Comparison of ENCODE assay signal across 9 cellular contexts in the genomic region with DNA sequence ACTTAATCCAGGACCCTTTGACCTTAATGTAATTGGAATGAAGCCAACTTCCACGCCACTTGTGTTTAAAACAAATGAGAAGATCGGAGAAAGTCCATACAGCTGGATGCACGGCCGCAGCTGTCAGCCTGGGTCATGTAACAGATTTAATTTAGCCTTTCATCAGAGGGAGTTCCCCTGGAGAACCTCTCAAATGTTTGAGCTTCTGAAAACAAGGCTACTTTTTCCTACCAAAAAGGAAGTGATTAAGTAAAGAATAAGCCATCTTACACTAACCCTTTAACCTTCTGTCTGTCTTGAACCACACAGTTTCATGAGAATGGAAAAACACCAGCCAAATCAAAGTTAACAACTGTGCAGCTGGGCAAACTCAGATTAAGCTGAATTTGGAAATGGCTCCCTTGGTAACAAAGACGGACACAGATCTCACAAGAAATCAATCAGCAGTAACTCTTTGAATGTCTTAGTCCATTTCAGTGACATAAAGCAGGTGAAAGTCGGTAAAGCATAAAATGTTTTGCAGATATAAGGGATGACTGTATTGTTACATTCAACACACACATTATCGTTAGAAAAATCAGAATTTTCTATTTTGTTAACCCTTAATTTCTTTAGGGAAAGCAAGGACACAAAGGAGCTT.
DNase-seq lines count a peak whose midpoint lies in the region; ATAC-seq and TF ChIP-seq lines count a peak whose summit lies in the region.
"Had no signal": no experiment of that assay in that cellular context is flagged by ENCODE, and none has a peak within 500 bp of the region (broad histone marks: within the 10 kb centered on the region; RNA-seq: fewer than 3 reads in every experiment).

No MANE protein-coding gene starts in this region.

- no peaks in the 10 kb centered on the region for H3K27me3 Mint-ChIP-seq in activated CD4-positive, alpha-beta T cell treated with anti-CD3 and anti-CD28 coated beads for 36 hours
- no peaks in the 10 kb centered on the region for H3K27me3 Mint-ChIP-seq in activated CD8-positive, alpha-beta T cell treated with anti-CD3 and anti-CD28 coated beads, Interleukin-2, amount 10 ng/mL, durations not matched to agents 7 days and 5 days (ENCODE audit: low read depth)
- no peaks in the 10 kb centered on the region for H3K27me3 Mint-ChIP-seq in naive thymus-derived CD4-positive, alpha-beta T cell

- intact Hi-C loops in activated CD4-positive, alpha-beta T cell treated with anti-CD3 and anti-CD28 coated beads for 36 hours (cut with DNase I, micrococcal nuclease), result loop anchor here (1.0 to 2.0 kb wide), 6 partner anchors 8 to 102 kb away; no protein-coding TSS in a partner anchor
- intact Hi-C loops in naive thymus-derived CD4-positive, alpha-beta T cell (cut with micrococcal nuclease), result loop anchor here (1.0 to 10.0 kb wide), 5 partner anchors 8 to 526 kb away; no protein-coding TSS in a partner anchor
- intact Hi-C loops in colonic mucosa (cut with DNase I), result loop anchor here (10.0 kb wide), 1 partner anchor 56 kb away; no protein-coding TSS in a partner anchor

- peaks cover 85% of the 10 kb centered on the region for H3K4me1 Mint-ChIP-seq in activated CD4-positive, alpha-beta T cell treated with anti-CD3 and anti-CD28 coated beads for 36 hours
- peaks cover 78% of the 10 kb centered on the region for H3K4me1 Mint-ChIP-seq in activated CD8-positive, alpha-beta T cell treated with anti-CD3 and anti-CD28 coated beads, Interleukin-2, amount 10 ng/mL, durations not matched to agents 7 days and 5 days (ENCODE audit: low read depth)
- peaks cover 59 to 100% (median 84%) of the 10 kb centered on the region in 7 donors for H3K4me1 Mint-ChIP-seq in naive thymus-derived CD4-positive, alpha-beta T cell

- H3K9me3 Mint-ChIP-seq in activated CD4-positive, alpha-beta T cell treated with anti-CD3 and anti-CD28 coated beads for 36 hours (ENCODE audit: low read depth), result no peaks in the 10 kb centered on the region
- H3K9me3 Mint-ChIP-seq in activated CD8-positive, alpha-beta T cell treated with anti-CD3 and anti-CD28 coated beads, Interleukin-2, amount 10 ng/mL, durations not matched to agents 7 days and 5 days (ENCODE audit: insufficient read depth), result no peaks in the 10 kb centered on the region
- no peaks in the 10 kb centered on the region for H3K9me3 Mint-ChIP-seq in naive thymus-derived CD4-positive, alpha-beta T cell

- H3K36me3 Mint-ChIP-seq in activated CD4-positive, alpha-beta T cell treated with anti-CD3 and anti-CD28 coated beads for 36 hours (ENCODE audit: low read depth), result peaks cover 53% of the 10 kb centered on the region
- peaks cover 72% of the 10 kb centered on the region for H3K36me3 Mint-ChIP-seq in activated CD8-positive, alpha-beta T cell treated with anti-CD3 and anti-CD28 coated beads, Interleukin-2, amount 10 ng/mL, durations not matched to agents 7 days and 5 days (ENCODE audit: low read depth)
- H3K36me3 Mint-ChIP-seq in naive thymus-derived CD4-positive, alpha-beta T cell, result peaks cover 0 to 41% (median 10%) of the 10 kb centered on the region in 5 donors

- in situ Hi-C loops in ACHN (cut with HindIII; ENCODE audit: low pct_ligation_motif_present, low pct_unique_long_range_greater_than_20kb, low sequenced_read_pairs), result no loop called here

- H3K27ac ChIP-seq in naive thymus-derived CD4-positive, alpha-beta T cell (ENCODE audit: low read depth, low read length), result peak overlapping the region; percentile 62
- no peak overlapping the region for H3K27ac ChIP-seq in colonic mucosa
- H3K27ac ChIP-seq: neutrophil had no signal

- POLR2A ChIA-PET in activated CD4-positive, alpha-beta T cell treated with anti-CD3 and anti-CD28 coated beads for 36 hours (lab: Charles Lee), result interaction anchor here (0.6 to 1.5 kb wide), 7 partner anchors 8 to 997 kb away, joined by 3 to 20 read pairs (median 4); no protein-coding TSS in a partner anchor
- POLR2A ChIA-PET in activated CD8-positive, alpha-beta T cell treated with anti-CD3 and anti-CD28 coated beads, Interleukin-2, amount 10 ng/mL, durations not matched to agents 7 days and 5 days (lab: Charles Lee), result interaction anchor here (12.9 kb wide), 1 partner anchor 11 kb away, joined by 221 read pairs; no protein-coding TSS in a partner anchor
- POLR2A ChIA-PET in naive thymus-derived CD4-positive, alpha-beta T cell (lab: Charles Lee), result interaction anchor here (0.9 to 3.5 kb wide), 7 partner anchors 8 to 1897 kb away, joined by 3 to 25 read pairs (median 6); no protein-coding TSS in a partner anchor

- H3K27ac Mint-ChIP-seq in activated CD4-positive, alpha-beta T cell treated with anti-CD3 and anti-CD28 coated beads for 36 hours, result peak overlapping the region; percentile 92
- H3K27ac Mint-ChIP-seq in activated CD8-positive, alpha-beta T cell treated with anti-CD3 and anti-CD28 coated beads, Interleukin-2, amount 10 ng/mL, durations not matched to agents 7 days and 5 days, result peak overlapping the region; percentile 83
- peak overlapping the region; percentile 78 to 92 (median 86) for H3K27ac Mint-ChIP-seq in naive thymus-derived CD4-positive, alpha-beta T cell

- no peak overlapping the region for H3K9ac ChIP-seq in colonic mucosa (ENCODE audit: low read depth in 2 of 2, low read length in 2 of 2)

- no peak for TF ChIP-seq CTCF in colonic mucosa (IDR thresholded peaks at IDR 0.05)

- ATAC-seq in activated CD4-positive, alpha-beta T cell treated with anti-CD3 and anti-CD28 coated beads for 36 hours, result peak; percentile 72
- peak; percentile 41 for ATAC-seq in HG03159 (IDR thresholded peaks at IDR 0.05; ENCODE audit: unreplicated experiment)
- ATAC-seq in activated CD8-positive, alpha-beta T cell treated with anti-CD3 and anti-CD28 coated beads, Interleukin-2, amount 10 ng/mL, durations not matched to agents 7 days and 5 days, result peak; percentile 62
- ATAC-seq in naive thymus-derived CD4-positive, alpha-beta T cell, result peak; percentile 56

- no peaks in the 10 kb centered on the region for H3K27me3 ChIP-seq in naive thymus-derived CD4-positive, alpha-beta T cell (ENCODE audit: control insufficient read depth in 2 of 2, insufficient read depth in 2 of 2, low read length in 2 of 2)
- no peaks in the 10 kb centered on the region for H3K27me3 ChIP-seq in colonic mucosa
- H3K27me3 ChIP-seq: neutrophil had no signal

- H3K4me1 ChIP-seq in naive thymus-derived CD4-positive, alpha-beta T cell (ENCODE audit: control insufficient read depth in 2 of 2, insufficient read depth in 2 of 2, low read length in 2 of 2), result peaks cover 44 to 61% of the 10 kb centered on the region in 2 donors
- peaks cover 7% of the 10 kb centered on the region for H3K4me1 ChIP-seq in colonic mucosa

- H3K9me3 ChIP-seq in naive thymus-derived CD4-positive, alpha-beta T cell (ENCODE audit: control insufficient read depth in 2 of 3, low read length in 3 of 3), result no peaks in the 10 kb centered on the region
- no peaks in the 10 kb centered on the region for H3K9me3 ChIP-seq in colonic mucosa
- H3K9me3 ChIP-seq: neutrophil had no signal

- no peaks in the 10 kb centered on the region for H3K36me3 ChIP-seq in naive thymus-derived CD4-positive, alpha-beta T cell (ENCODE audit: control insufficient read depth in 2 of 3, insufficient read depth in 3 of 3, low read length in 3 of 3)
- no peaks in the 10 kb centered on the region for H3K36me3 ChIP-seq in colonic mucosa
- H3K36me3 ChIP-seq: neutrophil had no signal

- peak overlapping the region; percentile 68 for H3K4me3 Mint-ChIP-seq in activated CD4-positive, alpha-beta T cell treated with anti-CD3 and anti-CD28 coated beads for 36 hours
- peak overlapping the region; percentile 63 for H3K4me3 Mint-ChIP-seq in activated CD8-positive, alpha-beta T cell treated with anti-CD3 and anti-CD28 coated beads, Interleukin-2, amount 10 ng/mL, durations not matched to agents 7 days and 5 days
- peak overlapping the region; percentile 46 to 81 (median 68) for H3K4me3 Mint-ChIP-seq in naive thymus-derived CD4-positive, alpha-beta T cell

- H3K4me3 ChIP-seq in naive thymus-derived CD4-positive, alpha-beta T cell (ENCODE audit: low read length), result no peak overlapping the region
- no peak overlapping the region for H3K4me3 ChIP-seq in colonic mucosa

- CTCF ChIA-PET in activated CD4-positive, alpha-beta T cell treated with anti-CD3 and anti-CD28 coated beads for 36 hours (lab: Charles Lee), result interaction anchor here (0.8 to 5.1 kb wide), 6 partner anchors 8 to 87 kb away, joined by 3 to 53 read pairs (median 4); no protein-coding TSS in a partner anchor
- CTCF ChIA-PET in activated CD8-positive, alpha-beta T cell treated with anti-CD3 and anti-CD28 coated beads, Interleukin-2, amount 10 ng/mL, durations not matched to agents 7 days and 5 days (lab: Charles Lee), result interaction anchor here (0.5 to 14.2 kb wide), 7 partner anchors 9 to 71 kb away, joined by 3 to 137 read pairs (median 3); no protein-coding TSS in a partner anchor
- CTCF ChIA-PET in naive thymus-derived CD4-positive, alpha-beta T cell (lab: Charles Lee), result interaction anchor here (2.5 to 3.3 kb wide), 2 partner anchors 12 to 63 kb away, joined by 7 to 16 read pairs; no protein-coding TSS in a partner anchor

- peak; percentile 54 for DNase-seq in activated CD4-positive, alpha-beta T cell treated with anti-CD3 and anti-CD28 coated beads for 36 hours
- DNase-seq in activated CD4-positive, alpha-beta T cell treated with anti-CD3 and anti-CD28 coated beads, Interleukin-2, amount 50 U/mL, for 4 hours, result no peak
- no peak for DNase-seq in activated CD8-positive, alpha-beta T cell treated with anti-CD3 and anti-CD28 coated beads, Interleukin-2, amount 10 ng/mL, durations not matched to agents 7 days and 5 days
- DNase-seq in naive thymus-derived CD4-positive, alpha-beta T cell, result peak in 1 of 9 donors; percentile 56
- no peak for DNase-seq in colonic mucosa
- no peak for DNase-seq in GOT3 (lab: John Stamatoyannopoulos, UW)
- no peak for DNase-seq in ACHN
